In the genomic region with DNA sequence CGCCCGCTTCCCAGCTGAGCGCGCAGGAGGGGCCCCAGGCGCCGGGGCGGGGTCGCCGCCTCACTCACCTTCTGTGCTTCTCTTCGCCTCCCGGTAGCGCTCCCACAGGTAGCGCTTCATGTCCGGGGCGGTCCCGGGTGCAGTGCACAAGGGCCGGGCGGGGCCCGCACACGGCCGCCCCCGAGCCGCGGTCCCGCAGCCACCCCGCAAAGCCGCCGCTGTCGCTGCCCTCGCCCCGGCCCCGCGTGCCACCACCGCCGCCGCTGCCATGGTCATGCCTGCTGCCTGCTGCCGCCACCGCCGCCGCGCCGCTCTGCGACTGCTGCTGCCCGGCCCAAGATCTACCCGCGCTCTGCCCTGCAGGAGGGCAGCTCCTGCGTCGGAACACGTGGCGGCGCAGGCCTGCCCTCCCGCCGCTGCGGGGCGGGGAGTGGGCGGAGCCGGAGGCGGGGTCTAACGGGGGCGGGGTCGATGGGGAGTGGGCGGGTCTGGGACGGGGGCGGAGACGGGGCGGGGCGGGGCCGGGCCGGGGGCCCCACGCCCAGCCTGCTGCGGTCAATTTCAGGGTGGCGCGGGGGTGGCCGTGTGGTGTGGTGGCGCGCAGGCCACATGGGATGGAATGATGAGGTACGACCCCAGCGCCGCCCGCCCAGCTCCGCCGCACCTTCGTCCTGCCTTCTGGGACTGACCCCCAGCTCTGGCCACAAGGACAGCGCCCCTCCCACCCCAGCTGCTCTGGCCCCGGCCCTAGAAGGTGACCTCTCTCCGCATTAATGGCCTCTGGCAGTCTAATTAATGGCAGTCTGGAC, we compare ENCODE assay signal across 1 cellular context.
A peak's percentile ranks its signal among the peaks of the same experiment; 100 is the strongest.
TF ChIP-seq lines count a peak whose summit lies in the region.

TSS of gene NT5DC3 (minus strand) at position 354 of the 809 bp plus-strand sequence. CDS start at position 276, 78 bp downstream.

TF ChIP-seq in HepG2, 621 proteins besides CTCF, POLR2A, EP300 and RAD21 (continued from another document and continues in another):
- TF ChIP-seq, protein P1, sequence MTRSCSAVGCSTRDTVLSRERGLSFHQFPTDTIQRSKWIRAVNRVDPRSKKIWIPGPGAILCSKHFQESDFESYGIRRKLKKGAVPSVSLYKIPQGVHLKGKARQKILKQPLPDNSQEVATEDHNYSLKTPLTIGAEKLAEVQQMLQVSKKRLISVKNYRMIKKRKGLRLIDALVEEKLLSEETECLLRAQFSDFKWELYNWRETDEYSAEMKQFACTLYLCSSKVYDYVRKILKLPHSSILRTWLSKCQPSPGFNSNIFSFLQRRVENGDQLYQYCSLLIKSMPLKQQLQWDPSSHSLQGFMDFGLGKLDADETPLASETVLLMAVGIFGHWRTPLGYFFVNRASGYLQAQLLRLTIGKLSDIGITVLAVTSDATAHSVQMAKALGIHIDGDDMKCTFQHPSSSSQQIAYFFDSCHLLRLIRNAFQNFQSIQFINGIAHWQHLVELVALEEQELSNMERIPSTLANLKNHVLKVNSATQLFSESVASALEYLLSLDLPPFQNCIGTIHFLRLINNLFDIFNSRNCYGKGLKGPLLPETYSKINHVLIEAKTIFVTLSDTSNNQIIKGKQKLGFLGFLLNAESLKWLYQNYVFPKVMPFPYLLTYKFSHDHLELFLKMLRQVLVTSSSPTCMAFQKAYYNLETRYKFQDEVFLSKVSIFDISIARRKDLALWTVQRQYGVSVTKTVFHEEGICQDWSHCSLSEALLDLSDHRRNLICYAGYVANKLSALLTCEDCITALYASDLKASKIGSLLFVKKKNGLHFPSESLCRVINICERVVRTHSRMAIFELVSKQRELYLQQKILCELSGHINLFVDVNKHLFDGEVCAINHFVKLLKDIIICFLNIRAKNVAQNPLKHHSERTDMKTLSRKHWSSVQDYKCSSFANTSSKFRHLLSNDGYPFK (CRISPR knock-in tag; IDR thresholded peaks at IDR 0.05; ENCODE audit: borderline replicate concordance) = no peak
- TF ChIP-seq, protein P2, sequence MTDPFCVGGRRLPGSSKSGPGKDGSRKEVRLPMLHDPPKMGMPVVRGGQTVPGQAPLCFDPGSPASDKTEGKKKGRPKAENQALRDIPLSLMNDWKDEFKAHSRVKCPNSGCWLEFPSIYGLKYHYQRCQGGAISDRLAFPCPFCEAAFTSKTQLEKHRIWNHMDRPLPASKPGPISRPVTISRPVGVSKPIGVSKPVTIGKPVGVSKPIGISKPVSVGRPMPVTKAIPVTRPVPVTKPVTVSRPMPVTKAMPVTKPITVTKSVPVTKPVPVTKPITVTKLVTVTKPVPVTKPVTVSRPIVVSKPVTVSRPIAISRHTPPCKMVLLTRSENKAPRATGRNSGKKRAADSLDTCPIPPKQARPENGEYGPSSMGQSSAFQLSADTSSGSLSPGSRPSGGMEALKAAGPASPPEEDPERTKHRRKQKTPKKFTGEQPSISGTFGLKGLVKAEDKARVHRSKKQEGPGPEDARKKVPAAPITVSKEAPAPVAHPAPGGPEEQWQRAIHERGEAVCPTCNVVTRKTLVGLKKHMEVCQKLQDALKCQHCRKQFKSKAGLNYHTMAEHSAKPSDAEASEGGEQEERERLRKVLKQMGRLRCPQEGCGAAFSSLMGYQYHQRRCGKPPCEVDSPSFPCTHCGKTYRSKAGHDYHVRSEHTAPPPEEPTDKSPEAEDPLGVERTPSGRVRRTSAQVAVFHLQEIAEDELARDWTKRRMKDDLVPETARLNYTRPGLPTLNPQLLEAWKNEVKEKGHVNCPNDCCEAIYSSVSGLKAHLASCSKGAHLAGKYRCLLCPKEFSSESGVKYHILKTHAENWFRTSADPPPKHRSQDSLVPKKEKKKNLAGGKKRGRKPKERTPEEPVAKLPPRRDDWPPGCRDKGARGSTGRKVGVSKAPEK (CRISPR knock-in tag; IDR thresholded peaks at IDR 0.05; ENCODE audit: borderline replicate concordance) = no peak
- TF ChIP-seq BRF2 (CRISPR knock-in tag; IDR thresholded peaks at IDR 0.05) (no peak), ZNF207 (IDR thresholded peaks at IDR 0.05; ENCODE audit: borderline replicate concordance) (no peak), BRD4 (CRISPR knock-in tag; IDR thresholded peaks at IDR 0.05) (peak; percentile 13; the same call in 1 of the 2 replicates), ZNF547 (CRISPR knock-in tag; IDR thresholded peaks at IDR 0.05) (no peak), RERE (CRISPR knock-in tag; IDR thresholded peaks at IDR 0.05; ENCODE audit: low read depth) (no peak), ZNF205 (CRISPR knock-in tag; IDR thresholded peaks at IDR 0.05) (no peak), YEATS4 (CRISPR knock-in tag; IDR thresholded peaks at IDR 0.05; ENCODE audit: borderline replicate concordance) (peak; percentile 87), ZNF17 (CRISPR knock-in tag; IDR thresholded peaks at IDR 0.05) (no peak), KLF12 (CRISPR knock-in tag; IDR thresholded peaks at IDR 0.05; ENCODE audit: borderline replicate concordance) (peak; percentile 26; the same call in 1 of the 2 replicates), REL (CRISPR knock-in tag; conservative IDR thresholded peaks at IDR 0.05) (no peak), ZC3H4 (CRISPR knock-in tag; IDR thresholded peaks at IDR 0.05; ENCODE audit: borderline replicate concordance) (no peak), ZNF569 (CRISPR knock-in tag; IDR thresholded peaks at IDR 0.05; ENCODE audit: borderline replicate concordance) (no peak), DMTF1 (CRISPR knock-in tag; IDR thresholded peaks at IDR 0.05) (no peak), MLXIP (CRISPR knock-in tag; IDR thresholded peaks at IDR 0.05; ENCODE audit: borderline replicate concordance) (no peak), MAZ (IDR thresholded peaks at IDR 0.05; ENCODE audit: borderline replicate concordance, low read depth, low read length) (no peak), MAZ (CRISPR knock-in tag; IDR thresholded peaks at IDR 0.05; ENCODE audit: low read depth) (peak; percentile 78; the same call in 1 of the 2 replicates), NCOA2 (CRISPR knock-in tag; IDR thresholded peaks at IDR 0.05) (no peak)
- TF ChIP-seq, protein P3, sequence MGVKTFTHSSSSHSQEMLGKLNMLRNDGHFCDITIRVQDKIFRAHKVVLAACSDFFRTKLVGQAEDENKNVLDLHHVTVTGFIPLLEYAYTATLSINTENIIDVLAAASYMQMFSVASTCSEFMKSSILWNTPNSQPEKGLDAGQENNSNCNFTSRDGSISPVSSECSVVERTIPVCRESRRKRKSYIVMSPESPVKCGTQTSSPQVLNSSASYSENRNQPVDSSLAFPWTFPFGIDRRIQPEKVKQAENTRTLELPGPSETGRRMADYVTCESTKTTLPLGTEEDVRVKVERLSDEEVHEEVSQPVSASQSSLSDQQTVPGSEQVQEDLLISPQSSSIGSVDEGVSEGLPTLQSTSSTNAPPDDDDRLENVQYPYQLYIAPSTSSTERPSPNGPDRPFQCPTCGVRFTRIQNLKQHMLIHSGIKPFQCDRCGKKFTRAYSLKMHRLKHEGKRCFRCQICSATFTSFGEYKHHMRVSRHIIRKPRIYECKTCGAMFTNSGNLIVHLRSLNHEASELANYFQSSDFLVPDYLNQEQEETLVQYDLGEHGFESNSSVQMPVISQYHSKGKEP (CRISPR knock-in tag; IDR thresholded peaks at IDR 0.05) = no peak
- TF ChIP-seq, protein P4, sequence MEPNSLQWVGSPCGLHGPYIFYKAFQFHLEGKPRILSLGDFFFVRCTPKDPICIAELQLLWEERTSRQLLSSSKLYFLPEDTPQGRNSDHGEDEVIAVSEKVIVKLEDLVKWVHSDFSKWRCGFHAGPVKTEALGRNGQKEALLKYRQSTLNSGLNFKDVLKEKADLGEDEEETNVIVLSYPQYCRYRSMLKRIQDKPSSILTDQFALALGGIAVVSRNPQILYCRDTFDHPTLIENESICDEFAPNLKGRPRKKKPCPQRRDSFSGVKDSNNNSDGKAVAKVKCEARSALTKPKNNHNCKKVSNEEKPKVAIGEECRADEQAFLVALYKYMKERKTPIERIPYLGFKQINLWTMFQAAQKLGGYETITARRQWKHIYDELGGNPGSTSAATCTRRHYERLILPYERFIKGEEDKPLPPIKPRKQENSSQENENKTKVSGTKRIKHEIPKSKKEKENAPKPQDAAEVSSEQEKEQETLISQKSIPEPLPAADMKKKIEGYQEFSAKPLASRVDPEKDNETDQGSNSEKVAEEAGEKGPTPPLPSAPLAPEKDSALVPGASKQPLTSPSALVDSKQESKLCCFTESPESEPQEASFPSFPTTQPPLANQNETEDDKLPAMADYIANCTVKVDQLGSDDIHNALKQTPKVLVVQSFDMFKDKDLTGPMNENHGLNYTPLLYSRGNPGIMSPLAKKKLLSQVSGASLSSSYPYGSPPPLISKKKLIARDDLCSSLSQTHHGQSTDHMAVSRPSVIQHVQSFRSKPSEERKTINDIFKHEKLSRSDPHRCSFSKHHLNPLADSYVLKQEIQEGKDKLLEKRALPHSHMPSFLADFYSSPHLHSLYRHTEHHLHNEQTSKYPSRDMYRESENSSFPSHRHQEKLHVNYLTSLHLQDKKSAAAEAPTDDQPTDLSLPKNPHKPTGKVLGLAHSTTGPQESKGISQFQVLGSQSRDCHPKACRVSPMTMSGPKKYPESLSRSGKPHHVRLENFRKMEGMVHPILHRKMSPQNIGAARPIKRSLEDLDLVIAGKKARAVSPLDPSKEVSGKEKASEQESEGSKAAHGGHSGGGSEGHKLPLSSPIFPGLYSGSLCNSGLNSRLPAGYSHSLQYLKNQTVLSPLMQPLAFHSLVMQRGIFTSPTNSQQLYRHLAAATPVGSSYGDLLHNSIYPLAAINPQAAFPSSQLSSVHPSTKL (CRISPR knock-in tag; IDR thresholded peaks at IDR 0.05) = peak; percentile 11; the same call in 1 of the 2 replicates
